12 cellular contexts compared by ENCODE assay signal in genomic region chr1:156262461-156263287, GRCh38. TPM values are rescaled to one million over a fixed set of nuclear protein-coding genes. Genes with fewer than 3 reads are reported as not detected.
DNase-seq lines count a peak whose midpoint lies in the region; ATAC-seq and TF ChIP-seq lines count a peak whose summit lies in the region.
"Had no signal": no experiment of that assay in that cellular context is flagged by ENCODE, and none has a peak within 500 bp of the region (broad histone marks: within the 10 kb centered on the region; RNA-seq: fewer than 3 reads in every experiment).

No MANE protein-coding gene starts in this region.

- POLR2A ChIA-PET in activated CD8-positive, alpha-beta T cell treated with anti-CD3 and anti-CD28 coated beads for 36 hours (lab: Charles Lee): interaction anchor here (0.9 to 2.0 kb wide), 9 partner anchors 9 to 45 kb away, joined by 3 to 8 read pairs (median 4); partner anchors contain the start of genes PAQR6, TMEM79 and VHLL

- 27 to 41% methylated on average over 9 of the region's 9 CpGs for WGBS in GM23248 (ENCODE audit: low coverage in 1 of 2, low lambda C conversion rate in 2 of 2, missing lambda C conversion rate in 2 of 2), 2 experiments

- peaks cover 18% of the 10 kb centered on the region for H3K4me1 ChIP-seq in GM23248 (ENCODE audit: insufficient read depth)

- no peak for TF ChIP-seq CTCF in activated CD8-positive, alpha-beta T cell treated with anti-CD3 and anti-CD28 coated beads for 36 hours (IDR thresholded peaks at IDR 0.05)

- peak; percentile 67 for ATAC-seq in activated CD8-positive, alpha-beta T cell treated with anti-CD3 and anti-CD28 coated beads for 36 hours
- ATAC-seq in HG03520 (IDR thresholded peaks at IDR 0.05; ENCODE audit: unreplicated experiment): no peak
- no peak for ATAC-seq in GM21825 (IDR thresholded peaks at IDR 0.05; ENCODE audit: unreplicated experiment)

- H3K27ac Mint-ChIP-seq in activated CD8-positive, alpha-beta T cell treated with anti-CD3 and anti-CD28 coated beads for 36 hours: peak overlapping the region; percentile 26
- H3K27ac Mint-ChIP-seq: CD4-positive, alpha-beta T cell had no signal

- peaks cover 5% of the 10 kb centered on the region for H3K4me1 Mint-ChIP-seq in activated CD8-positive, alpha-beta T cell treated with anti-CD3 and anti-CD28 coated beads for 36 hours (ENCODE audit: low read depth)

- DNase-seq in 8988T (peak; percentile 55), GM23248 (peak; percentile 93), fibroblast of peridontal ligament (ENCODE audit: extremely low read depth) (peak; percentile 88), occipital lobe (lab: John Stamatoyannopoulos, UW) (no peak)
- no peak for DNase-seq in activated CD8-positive, alpha-beta T cell treated with anti-CD3 and anti-CD28 coated beads for 36 hours
- DNase-seq in activated CD4-positive, alpha-beta T cell treated with anti-CD3 and anti-CD28 coated beads for 4 hours: no peak
- DNase-seq: CD4-positive, alpha-beta T cell; cortex of kidney; NCI-H526 treated with DMSO at 0.1 percent for 48 hours had no signal

- no peaks in the 10 kb centered on the region for H3K9me3 ChIP-seq in GM23248 (ENCODE audit: low read depth)

- peaks cover 50% of the 10 kb centered on the region for H3K36me3 ChIP-seq in GM23248 (ENCODE audit: low read depth)

- H3K9me2 ChIP-seq in GM23248 (ENCODE audit: insufficient read depth): no peaks in the 10 kb centered on the region

- H3K4me2 ChIP-seq in GM23248 (ENCODE audit: unreplicated experiment): peak overlapping the region; percentile 29

- H4K20me1 ChIP-seq in GM23248 (ENCODE audit: insufficient read depth): no peaks in the 10 kb centered on the region

- peaks cover 7% of the 10 kb centered on the region; the same call in 1 of the 2 replicates for H3K79me2 ChIP-seq in GM23248 (ENCODE audit: insufficient read depth)

- H3K9ac ChIP-seq in GM23248: no peak overlapping the region

- H3K4me3 Mint-ChIP-seq in activated CD8-positive, alpha-beta T cell treated with anti-CD3 and anti-CD28 coated beads for 36 hours: no peak overlapping the region
- H3K4me3 Mint-ChIP-seq: CD4-positive, alpha-beta T cell; neural crest cell had no signal

- in situ Hi-C loops in GM23248 (cut with MboI): no loop called here

- H3K27ac ChIP-seq in GM23248: peak overlapping the region; percentile 86

- intact Hi-C loops in activated CD8-positive, alpha-beta T cell treated with anti-CD3 and anti-CD28 coated beads for 36 hours (cut with micrococcal nuclease): no loop called here

- peaks cover 73% of the 10 kb centered on the region for H3K36me3 Mint-ChIP-seq in activated CD8-positive, alpha-beta T cell treated with anti-CD3 and anti-CD28 coated beads for 36 hours (ENCODE audit: low read depth)

- no peaks in the 10 kb centered on the region for H3K9me3 Mint-ChIP-seq in activated CD8-positive, alpha-beta T cell treated with anti-CD3 and anti-CD28 coated beads for 36 hours
- H3K9me3 Mint-ChIP-seq: CD4-positive, alpha-beta T cell; neural crest cell had no signal

- no peak overlapping the region for H2AFZ ChIP-seq in GM23248

- H3K27me3 Mint-ChIP-seq in activated CD8-positive, alpha-beta T cell treated with anti-CD3 and anti-CD28 coated beads for 36 hours: no peaks in the 10 kb centered on the region
- H3K27me3 Mint-ChIP-seq: CD4-positive, alpha-beta T cell had no signal

- no peaks in the 10 kb centered on the region for H3K27me3 ChIP-seq in GM23248 (replicated peaks; ENCODE audit: insufficient read depth)

- CTCF ChIA-PET in activated CD8-positive, alpha-beta T cell treated with anti-CD3 and anti-CD28 coated beads for 36 hours (lab: Charles Lee): no interaction called here

- peaks cover 44% of the 10 kb centered on the region for H3F3A ChIP-seq in GM23248 (ENCODE audit: insufficient read depth)

- H3K4me3 ChIP-seq in GM23248: peak overlapping the region; percentile 9; the same call in 1 of the 2 replicates

RNA-seq across cellular contexts. Expression of gene PAQR6, which starts 14.8 kb away (rescaled TPM):
- total RNA-seq in GM23248 (2014; rRNA removed; shearing (Covaris generic)): 0.54 and 0.63 TPM in 2 replicates
- 0.38 and 0.81 TPM in 2 replicates for polyA plus RNA-seq in GM23248 (2016; fragmentation: Nextera tagmentation; extraction: Ambion mirVana)
- total RNA-seq in activated CD8-positive, alpha-beta T cell treated with anti-CD3 and anti-CD28 coated beads for 36 hours: 1 to 10 TPM; 4.7 to 5.0 TPM
- 8.6 TPM for total RNA-seq in occipital lobe

RNA-seq across cellular contexts. Expression of gene SMG5, which starts 20.0 kb away (rescaled TPM):
- total RNA-seq in GM23248 (2014; rRNA removed; shearing (Covaris generic)): 60.0 and 68.2 TPM in 2 replicates
- 30.7 and 32.2 TPM in 2 replicates for polyA plus RNA-seq in GM23248 (2016; fragmentation: Nextera tagmentation; extraction: Ambion mirVana)
- total RNA-seq in activated CD8-positive, alpha-beta T cell treated with anti-CD3 and anti-CD28 coated beads for 36 hours: 10 to 100 TPM; 70.3 to 70.7 TPM
- total RNA-seq in occipital lobe: 31.2 TPM

RNA-seq across cellular contexts. Expression of gene BGLAP, which starts 20.7 kb away (rescaled TPM):
- total RNA-seq in GM23248 (2014; rRNA removed; shearing (Covaris generic)): not detected in 2 replicates
- polyA plus RNA-seq in GM23248 (2016; fragmentation: Nextera tagmentation; extraction: Ambion mirVana): 0.25 and 0.54 TPM in 2 replicates
- 1 to 10 TPM; 2.2 to 2.5 TPM for total RNA-seq in activated CD8-positive, alpha-beta T cell treated with anti-CD3 and anti-CD28 coated beads for 36 hours
- total RNA-seq in occipital lobe: not detected

RNA-seq across cellular contexts. Expression of gene TMEM79, which starts 21.5 kb away (rescaled TPM):
- total RNA-seq in GM23248 (2014; rRNA removed; shearing (Covaris generic)): 0.63 and 1.8 TPM in 2 replicates
- polyA plus RNA-seq in GM23248 (2016; fragmentation: Nextera tagmentation; extraction: Ambion mirVana): 3.8 and 3.9 TPM in 2 replicates
- 1 to 10 TPM; 8.0 to 8.2 TPM for total RNA-seq in activated CD8-positive, alpha-beta T cell treated with anti-CD3 and anti-CD28 coated beads for 36 hours
- 0.78 TPM for total RNA-seq in occipital lobe

RNA-seq across cellular contexts. Expression of gene GLMP, which starts 32.8 kb away (rescaled TPM):
- 77.8 and 89.7 TPM in 2 replicates for total RNA-seq in GM23248 (2014; rRNA removed; shearing (Covaris generic))
- polyA plus RNA-seq in GM23248 (2016; fragmentation: Nextera tagmentation; extraction: Ambion mirVana): 59.9 and 63.8 TPM in 2 replicates
- total RNA-seq in activated CD8-positive, alpha-beta T cell treated with anti-CD3 and anti-CD28 coated beads for 36 hours: 10 to 100 TPM in 1 of 2 experiments, 1 to 10 TPM in 1; 9.3 to 11.3 TPM
- total RNA-seq in occipital lobe: 12.5 TPM

Comparison
In these comparisons a context has a peak if more than half of its experiments do, and no peak if none do; other contexts are left out.
1. DNase-seq: peak in 8988T (single experiment), GM23248 (single experiment) and fibroblast of peridontal ligament (single experiment); none in activated CD8-positive, alpha-beta T cell treated with anti-CD3 and anti-CD28 coated beads for 36 hours (single experiment), occipital lobe (single experiment) and activated CD4-positive, alpha-beta T cell treated with anti-CD3 and anti-CD28 coated beads for 4 hours (0 of 2).